Comparison of ENCODE assay signal across 27 cellular contexts in the genomic region with DNA sequence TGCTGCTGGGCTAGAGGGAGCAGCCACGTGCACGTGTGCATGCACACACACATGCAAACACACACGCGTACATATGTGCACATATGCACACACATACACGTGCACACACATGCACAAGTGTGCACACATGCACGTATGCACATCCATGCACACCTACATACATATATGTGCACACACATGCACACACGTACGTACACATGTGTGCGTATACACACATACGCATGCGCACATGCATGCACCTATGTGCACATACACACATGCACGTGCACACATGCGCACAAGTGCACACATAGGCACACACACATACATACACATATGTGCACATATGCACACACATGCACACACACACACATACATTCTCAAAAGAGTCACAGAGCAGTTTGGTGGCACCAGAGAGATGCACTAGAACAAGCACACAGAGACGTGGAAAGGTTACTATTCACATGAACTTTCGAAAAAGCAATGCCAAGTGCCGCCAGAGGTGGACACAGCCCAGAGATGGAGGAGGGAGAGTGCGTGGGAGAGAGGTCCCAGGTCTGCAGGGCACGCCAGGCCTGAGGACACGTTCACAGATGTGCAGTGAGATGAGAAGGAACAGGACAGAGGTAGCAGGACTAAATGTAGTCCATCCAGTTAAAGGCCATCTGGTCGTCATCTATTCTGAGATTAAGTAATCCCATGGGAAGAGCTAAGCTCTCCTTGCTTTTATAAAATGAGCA.
DNase-seq lines count a peak whose midpoint lies in the region; ATAC-seq and TF ChIP-seq lines count a peak whose summit lies in the region.
"Had no signal": no experiment of that assay in that cellular context is flagged by ENCODE, and none has a peak within 500 bp of the region (broad histone marks: within the 10 kb centered on the region; RNA-seq: fewer than 3 reads in every experiment).

No MANE protein-coding gene starts in this region.

- H3K36me3 Mint-ChIP-seq in endodermal cell (ENCODE audit: low read depth) (no peaks in the 10 kb centered on the region), nephron progenitor cell (ENCODE audit: low read depth) (no peaks in the 10 kb centered on the region)
- H3K36me3 Mint-ChIP-seq: activated naive CD4-positive, alpha-beta T cell treated with anti-CD3 and anti-CD28 coated beads, Interleukin-2, amount 50 U/mL, for 24 hours; CD4-positive, CD25-positive, alpha-beta regulatory T cell had no signal

- peak; percentile 65 for DNase-seq in DMS 273 (lab: John Stamatoyannopoulos, UW; ENCODE audit: unreplicated experiment)
- DNase-seq in NCI-H82 treated with DMSO at 0.1 percent for 48 hours (lab: John Stamatoyannopoulos, UW; ENCODE audit: unreplicated experiment) = peak; percentile 94
- no peak for DNase-seq in endodermal cell
- peak; percentile 25 for DNase-seq in nephron progenitor cell
- no peak for DNase-seq in stomach
- DNase-seq in NOMO-1 treated with DMSO at 0.1 percent for 48 hours (lab: John Stamatoyannopoulos, UW; ENCODE audit: unreplicated experiment) = no peak
- DNase-seq: activated B cell treated with CpG ODN at 0.5 μM for 24 hours; activated CD4-positive, alpha-beta T cell treated with anti-CD3 and anti-CD28 coated beads, Interleukin-2, amount 50 U/mL, for 4 hours; activated CD8-positive, alpha-beta memory T cell treated with anti-CD3 and anti-CD28 coated beads, Interleukin-2, amount 50 U/mL, for 4 hours; aorta; CD4-positive, CD25-positive, alpha-beta regulatory T cell; dermis blood vessel endothelial cell; GM23248; kidney; NCI-H146; NCI-H526 treated with DMSO at 0.1 percent for 48 hours; occipital lobe; stimulated activated CD4-positive, alpha-beta T cell treated with anti-CD3 and anti-CD28 coated beads, Interleukin-4, amount 100 ng/mL, for 1 hour; stimulated activated naive CD8-positive, alpha-beta T cell treated with anti-CD3 and anti-CD28 coated beads, Interleukin-15, Interleukin-2, amounts not matched to agents 100 U/mL and 50 U/mL, for 24 hours; T-helper 9 cell; thyroid gland had no signal

- H3K27ac Mint-ChIP-seq in endodermal cell = no peak overlapping the region
- no peak overlapping the region for H3K27ac Mint-ChIP-seq in nephron progenitor cell
- H3K27ac Mint-ChIP-seq: activated B cell treated with CpG ODN at 0.5 μM for 24 hours; activated naive CD4-positive, alpha-beta T cell treated with anti-CD3 and anti-CD28 coated beads, Interleukin-2, amount 50 U/mL, for 24 hours had no signal

- H3K36me3 ChIP-seq in endodermal cell (ENCODE audit: control insufficient read depth, insufficient read depth, low read length) (no peaks in the 10 kb centered on the region), stomach (no peaks in the 10 kb centered on the region)
- H3K36me3 ChIP-seq: thyroid gland had no signal

- TF ChIP-seq EP300 in stomach (IDR thresholded peaks at IDR 0.05) = no peak

- H3K4me3 ChIP-seq in endodermal cell (ENCODE audit: low read length) (no peak overlapping the region), stomach (no peak overlapping the region)
- H3K4me3 ChIP-seq: GM23248, thyroid gland had no signal

- peak; percentile 46 for TF ChIP-seq CTCF in endodermal cell (conservative IDR thresholded peaks at IDR 0.05)
- TF ChIP-seq CTCF in nephron progenitor cell (IDR thresholded peaks at IDR 0.05) = no peak
- TF ChIP-seq CTCF in stomach (IDR thresholded peaks at IDR 0.05) = no peak

- H3K9me3 Mint-ChIP-seq in endodermal cell = no peaks in the 10 kb centered on the region
- no peaks in the 10 kb centered on the region for H3K9me3 Mint-ChIP-seq in nephron progenitor cell
- H3K9me3 Mint-ChIP-seq: activated B cell treated with CpG ODN at 0.5 μM for 24 hours; activated naive CD4-positive, alpha-beta T cell treated with anti-CD3 and anti-CD28 coated beads, Interleukin-2, amount 50 U/mL, for 24 hours; CD4-positive, CD25-positive, alpha-beta regulatory T cell; central memory CD8-positive, alpha-beta T cell had no signal

- H3K9me3 ChIP-seq in endodermal cell (ENCODE audit: control insufficient read depth, low read length) = no peaks in the 10 kb centered on the region
- no peaks in the 10 kb centered on the region for H3K9me3 ChIP-seq in stomach
- H3K9me3 ChIP-seq: thyroid gland had no signal

- peaks cover 13% of the 10 kb centered on the region for H3K4me1 Mint-ChIP-seq in endodermal cell
- H3K4me1 Mint-ChIP-seq in nephron progenitor cell = peaks cover 78% of the 10 kb centered on the region
- H3K4me1 Mint-ChIP-seq: activated naive CD4-positive, alpha-beta T cell treated with anti-CD3 and anti-CD28 coated beads, Interleukin-2, amount 50 U/mL, for 24 hours; CD4-positive, CD25-positive, alpha-beta regulatory T cell; central memory CD8-positive, alpha-beta T cell had no signal

- WGBS in endodermal cell (ENCODE audit: insufficient coverage in 1 of 2, insufficient read length in 1 of 2), 2 experiments = 90 to 93% methylated on average over 18 to 20 of the region's 20 CpGs
- WGBS in stomach, 5 donors = 75 to 90% (median 84%) methylated on average over 20 of the region's 20 CpGs

- H3K27ac ChIP-seq in endodermal cell (ENCODE audit: low read depth, low read length) (no peak overlapping the region), stomach (no peak overlapping the region)
- H3K27ac ChIP-seq: GM23248, KMS-11, RWPE1, thyroid gland had no signal

- no peak for TF ChIP-seq POLR2A in stomach (IDR thresholded peaks at IDR 0.05)

- H3K27me3 ChIP-seq in endodermal cell (ENCODE audit: control insufficient read depth, insufficient read depth, low read length, poor library complexity, severe bottlenecking) (no peaks in the 10 kb centered on the region), stomach (no peaks in the 10 kb centered on the region)
- H3K27me3 ChIP-seq: thyroid gland had no signal

- no peak overlapping the region for H3K9ac ChIP-seq in endodermal cell (ENCODE audit: extremely low read depth, low read length, poor library complexity, severe bottlenecking)
- H3K9ac ChIP-seq: GM23248, KMS-11 had no signal

- H3K4me3 Mint-ChIP-seq in endodermal cell (no peak overlapping the region), nephron progenitor cell (peak overlapping the region; percentile 31)
- H3K4me3 Mint-ChIP-seq: activated B cell treated with CpG ODN at 0.5 μM for 24 hours; activated naive CD4-positive, alpha-beta T cell treated with anti-CD3 and anti-CD28 coated beads, Interleukin-2, amount 50 U/mL, for 24 hours; CD4-positive, CD25-positive, alpha-beta regulatory T cell; central memory CD8-positive, alpha-beta T cell had no signal

- H3K4me1 ChIP-seq in endodermal cell (ENCODE audit: control insufficient read depth, insufficient read depth, low read length) (peaks cover 15% of the 10 kb centered on the region), stomach (peaks cover 0 to 28% (median 10%) of the 10 kb centered on the region in 4 donors)

- intact Hi-C loops in stomach (cut with DNase I; ENCODE audit: low total_unique reads) = loop anchor here (10.0 kb wide), 1 partner anchor 169 kb away; no protein-coding TSS in a partner anchor

- ATAC-seq in GM19463 (IDR thresholded peaks at IDR 0.05; ENCODE audit: unreplicated experiment) (no peak), GM21447 (IDR thresholded peaks at IDR 0.05; ENCODE audit: unreplicated experiment) (no peak)
- ATAC-seq: stimulated activated naive CD8-positive, alpha-beta T cell treated with anti-CD3 and anti-CD28 coated beads, Interleukin-15, Interleukin-2, amounts not matched to agents 100 U/mL and 50 U/mL, for 24 hours had no signal

- H3K27me3 Mint-ChIP-seq in endodermal cell (ENCODE audit: insufficient read depth) = no peaks in the 10 kb centered on the region
- H3K27me3 Mint-ChIP-seq in nephron progenitor cell (ENCODE audit: low read depth, poor library complexity) = peaks cover 15% of the 10 kb centered on the region
- H3K27me3 Mint-ChIP-seq: activated naive CD4-positive, alpha-beta T cell treated with anti-CD3 and anti-CD28 coated beads, Interleukin-2, amount 50 U/mL, for 24 hours had no signal

Comparison
In these comparisons a context has a peak if more than half of its experiments do, and no peak if none do; other contexts are left out.
1. DNase-seq: peak in DMS 273 (single experiment), NCI-H82 treated with DMSO at 0.1 percent for 48 hours (single experiment) and nephron progenitor cell (single experiment); none in endodermal cell (single experiment), stomach (single experiment) and NOMO-1 treated with DMSO at 0.1 percent for 48 hours (single experiment).